In genomic region chr13:28032468-28032867, GRCh38 we compare ENCODE assay signal across 9 cellular contexts. TPM values are rescaled to one million over a fixed set of nuclear protein-coding genes. Genes with fewer than 3 reads are reported as not detected.
"Had no signal": no experiment of that assay in that cellular context is flagged by ENCODE, and none has a peak within 500 bp of the region (broad histone marks: within the 10 kb centered on the region; RNA-seq: fewer than 3 reads in every experiment).

No MANE protein-coding gene starts in this region.

RNA-seq across cellular contexts. Expression of gene URAD, which starts 44.0 kb away (rescaled TPM):
- total RNA-seq: activated CD4-positive, alpha-beta T cell treated with anti-CD3 and anti-CD28 coated beads for 36 hours; activated CD4-positive, alpha-beta T cell treated with anti-CD3 and anti-CD28 coated beads, Interleukin-2, amount 10 ng/mL, durations not matched to agents 7 days and 5 days; activated CD8-positive, alpha-beta T cell treated with anti-CD3 and anti-CD28 coated beads, Interleukin-2, amount 10 ng/mL, durations not matched to agents 7 days and 5 days; activated naive CD4-positive, alpha-beta T cell treated with anti-CD3 and anti-CD28 coated beads for 36 hours; activated naive CD4-positive, alpha-beta T cell treated with anti-CD3 and anti-CD28 coated beads, Interleukin-2, amount 50 U/mL, for 72 hours; bronchial epithelial cell; LHCN-M2; PC-3; WTC11 had no signal
